In genomic region chr5:158819840-158820620, GRCh38 we compare ENCODE assay signal across 2 cellular contexts.
TF ChIP-seq lines count a peak whose summit lies in the region.

No MANE protein-coding gene starts in this region.

TF ChIP-seq in IMR-90, 13 proteins besides CTCF, POLR2A, EP300 and RAD21 (continued from another document):
- TF ChIP-seq ELK1 (IDR thresholded peaks at IDR 0.05; ENCODE audit: borderline replicate concordance, low read depth, low read length), result no peak
- no peak for TF ChIP-seq NFE2L2 (IDR thresholded peaks at IDR 0.05; ENCODE audit: low read depth, low read length)
- TF ChIP-seq RFX5 (IDR thresholded peaks at IDR 0.05; ENCODE audit: low read depth, low read length), result no peak
- TF ChIP-seq RCOR1 (IDR thresholded peaks at IDR 0.05; ENCODE audit: insufficient replicate concordance, low read length), result no peak
- no peak for TF ChIP-seq MAZ (IDR thresholded peaks at IDR 0.05; ENCODE audit: borderline replicate concordance, low read depth, low read length)

TF ChIP-seq in GM23338, 12 proteins besides CTCF, POLR2A, EP300 and RAD21 (continued from another document):
- TF ChIP-seq ZNF462 (CRISPR knock-in tag; IDR thresholded peaks at IDR 0.05), result no peak
